9 cellular contexts compared by ENCODE assay signal in genomic region chr7:111845853-111846252, GRCh38.
"Had no signal": no experiment of that assay in that cellular context is flagged by ENCODE, and none has a peak within 500 bp of the region (broad histone marks: within the 10 kb centered on the region; RNA-seq: fewer than 3 reads in every experiment).

No MANE protein-coding gene starts in this region.

- H3K4me1 ChIP-seq: HAP-1 had no signal

- H3K36me3 ChIP-seq: HAP-1 had no signal

- H3K4me3 ChIP-seq: GM23248, GM23338, HAP-1 had no signal

- H3K27ac ChIP-seq: GM23248 had no signal

- H3K9me3 ChIP-seq: HAP-1 had no signal

- DNase-seq: GM23248, GOT3, H7, H9, HCEC 1CT, HFFc6 had no signal

- ATAC-seq: GM23338, HCT116 had no signal

- H2AFZ ChIP-seq: GM23248, GM23338 had no signal

- H3K4me2 ChIP-seq: GM23338 had no signal
